In the genomic region with DNA sequence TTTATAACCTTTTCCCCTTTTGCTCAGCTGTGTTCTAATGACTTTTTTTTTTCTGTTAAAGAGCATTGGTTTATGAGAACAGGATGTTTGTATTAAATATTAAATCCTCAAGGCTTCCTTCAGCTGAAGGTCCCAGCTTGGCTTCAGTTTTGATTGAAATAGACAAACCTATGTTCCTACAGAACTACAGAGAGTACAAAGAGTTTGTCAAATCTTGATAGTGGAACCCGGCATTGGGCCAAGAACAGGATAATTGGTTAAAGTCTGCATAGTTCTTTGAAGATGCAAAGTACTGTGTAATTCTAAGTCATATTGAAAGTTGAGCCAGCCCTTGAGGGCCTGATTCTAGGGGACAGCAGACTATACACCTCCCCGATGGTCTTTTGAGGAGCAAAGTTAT, we compare ENCODE assay signal across 21 cellular contexts.
DNase-seq lines count a peak whose midpoint lies in the region; FAIRE-seq and TF ChIP-seq lines count a peak whose summit lies in the region.
"Had no signal": no experiment of that assay in that cellular context is flagged by ENCODE, and none has a peak within 500 bp of the region (broad histone marks: within the 10 kb centered on the region; RNA-seq: fewer than 3 reads in every experiment).

No MANE protein-coding gene starts in this region.

- no peaks in the 10 kb centered on the region for H3K79me2 ChIP-seq in endothelial cell of umbilical vein (ENCODE audit: control insufficient read depth, insufficient read depth, low read length)

- H3K27ac Mint-ChIP-seq in HFFc6, result no peak overlapping the region
- H3K27ac Mint-ChIP-seq: B cell; CD4-positive, alpha-beta T cell had no signal

- H3K36me3 Mint-ChIP-seq in HFFc6 (ENCODE audit: low read depth), result no peaks in the 10 kb centered on the region

- H3K4me3 ChIP-seq in endothelial cell of umbilical vein (replicated peaks in 1 of 3; ENCODE audit: insufficient read depth in 1 of 3, low read depth in 1 of 3, low read length in 3 of 3), result no peak overlapping the region
- H3K4me3 ChIP-seq: Peyer's patch had no signal

- H2AFZ ChIP-seq in endothelial cell of umbilical vein (ENCODE audit: low read depth, low read length), result no peak overlapping the region

- no TSS peak for BruUV-seq in endothelial cell of umbilical vein (replicated peaks; lab: Mats Ljungman, UMichigan)

- H3K27me3 Mint-ChIP-seq in HFFc6 (ENCODE audit: insufficient read depth), result peaks cover 10% of the 10 kb centered on the region
- H3K27me3 Mint-ChIP-seq: B cell; CD4-positive, alpha-beta T cell had no signal

- H3K4me1 ChIP-seq in endothelial cell of umbilical vein (ENCODE audit: control insufficient read depth, extremely low read depth, insufficient read depth, low read length), result peaks cover 30% of the 10 kb centered on the region
- H3K4me1 ChIP-seq: Peyer's patch had no signal

- H3K4me1 Mint-ChIP-seq in HFFc6 (ENCODE audit: low read depth), result peaks cover 11% of the 10 kb centered on the region; the same call in 1 of the 2 replicates
- H3K4me1 Mint-ChIP-seq: B cell had no signal

- POLR2A ChIA-PET in endothelial cell of umbilical vein (lab: Charles Lee), result no interaction called here

- no peak overlapping the region for H3K4me3 Mint-ChIP-seq in HFFc6
- H3K4me3 Mint-ChIP-seq: B cell; CD4-positive, alpha-beta T cell had no signal

- intact Hi-C loops in endothelial cell of umbilical vein (cut with micrococcal nuclease), result loop anchor here (5.0 to 10.0 kb wide), 2 partner anchors 67 to 374 kb away; no protein-coding TSS in a partner anchor

- no peaks in the 10 kb centered on the region for H3K36me3 ChIP-seq in endothelial cell of umbilical vein (ENCODE audit: control insufficient read depth in 2 of 2, extremely low read depth in 1 of 2, insufficient read depth in 2 of 2, low read length in 2 of 2)
- H3K36me3 ChIP-seq: Peyer's patch had no signal

- no peaks in the 10 kb centered on the region for H3K27me3 ChIP-seq in endothelial cell of umbilical vein (ENCODE audit: control insufficient read depth in 2 of 2, insufficient read depth in 2 of 2, low read length in 2 of 2)
- H3K27me3 ChIP-seq: Peyer's patch had no signal

- no peak for TF ChIP-seq CTCF in endothelial cell of umbilical vein (IDR thresholded peaks at IDR 0.05; ENCODE audit: extremely low read depth in 1 of 2, insufficient read depth in 1 of 2, low read depth in 1 of 2, low read length in 2 of 2)
- TF ChIP-seq CTCF in HFFc6 (IDR thresholded peaks at IDR 0.05), result no peak

- CTCF ChIA-PET in endothelial cell of umbilical vein (lab: Charles Lee), result no interaction called here

- DNase-seq in EH (ENCODE audit: low read depth), result peak; percentile 52
- peak; percentile 75 for DNase-seq in M059J (ENCODE audit: low read depth)
- DNase-seq in endothelial cell of umbilical vein (ENCODE audit: low read depth, low spot score), result no peak
- DNase-seq in renal cortical epithelial cell (ENCODE audit: low read depth), result peak; percentile 39
- DNase-seq in cortex of kidney (lab: John Stamatoyannopoulos, UW), result no peak
- DNase-seq in NOMO-1 treated with dmso at 0.1 percent for 144 hours (lab: John Stamatoyannopoulos, UW; ENCODE audit: unreplicated experiment), result no peak
- no peak for DNase-seq in HFFc6
- no peak for DNase-seq in mucosa of gallbladder (ENCODE audit: low spot score)
- DNase-seq: CD4-positive, alpha-beta T cell; DMS79 treated with DMSO at 0.1 percent for 48 hours; GF-D8; MM.1S; NCI-H1105; NCI-H187; NCI-H2171; NCI-H446 treated with DMSO at 0.1 percent for 48 hours; NCI-H748 treated with DMSO at 0.1 percent for 48 hours; Peyer's patch; SHP77 treated with DMSO at 0.1 percent for 48 hours had no signal

- TF ChIP-seq POLR2A in endothelial cell of umbilical vein (IDR thresholded peaks at IDR 0.05; ENCODE audit: low read depth, low read length), result no peak

- peak overlapping the region; percentile 41 for H3K4me2 ChIP-seq in endothelial cell of umbilical vein (ENCODE audit: insufficient read depth, low read length)
- H3K4me2 ChIP-seq: KMS-11 had no signal

- no peaks in the 10 kb centered on the region for H3K9me3 ChIP-seq in endothelial cell of umbilical vein (replicated peaks; ENCODE audit: control insufficient read depth, insufficient read depth, low read length)
- H3K9me3 ChIP-seq: Peyer's patch had no signal

- no peaks in the 10 kb centered on the region for H3K9me1 ChIP-seq in endothelial cell of umbilical vein (replicated peaks; ENCODE audit: control insufficient read depth, extremely low read depth, insufficient read depth, low read length)

- peaks cover 3% of the 10 kb centered on the region; the same call in 1 of the 2 replicates for H3K9me3 Mint-ChIP-seq in HFFc6

- no peak overlapping the region for H3K9ac ChIP-seq in endothelial cell of umbilical vein (replicated peaks; ENCODE audit: extremely low read depth, insufficient read depth, low read length)
- H3K9ac ChIP-seq: KMS-11 had no signal

- dilution Hi-C loops in endothelial cell of umbilical vein (cut with MboI; ENCODE audit: extremely low pct_ligation_motif_present, low sequenced_read_pairs), result no loop called here

- FAIRE-seq in endothelial cell of umbilical vein (lab: Jason Lieb, UNC), result peak; percentile 68

- no peaks in the 10 kb centered on the region for H4K20me1 ChIP-seq in endothelial cell of umbilical vein (replicated peaks; ENCODE audit: control insufficient read depth, extremely low read depth, insufficient read depth, low read length)

- no peak overlapping the region for H3K27ac ChIP-seq in endothelial cell of umbilical vein (ENCODE audit: insufficient read depth, low read depth, low read length)
- H3K27ac ChIP-seq: KMS-11, Peyer's patch had no signal

TF ChIP-seq in endothelial cell of umbilical vein, 7 proteins besides CTCF, POLR2A, EP300 and RAD21:
- TF ChIP-seq GATA2 (IDR thresholded peaks at IDR 0.05; ENCODE audit: insufficient read depth, insufficient read length, low read depth, low read length) (no peak), FOS (IDR thresholded peaks at IDR 0.05; ENCODE audit: borderline replicate concordance, insufficient read depth, low read length) (no peak), MAX (IDR thresholded peaks at IDR 0.05; ENCODE audit: insufficient read depth, insufficient read length) (no peak), MYC (IDR thresholded peaks at IDR 0.05; ENCODE audit: low read depth, low read length) (no peak), EZH2 (IDR thresholded peaks at IDR 0.05; ENCODE audit: borderline replicate concordance, low read depth, low read length, severe bottlenecking) (no peak)

Comparison
In these comparisons a context has a peak if more than half of its experiments do, and no peak if none do; other contexts are left out.
1. DNase-seq: peak in EH (single experiment), M059J (single experiment) and renal cortical epithelial cell (single experiment); none in endothelial cell of umbilical vein (single experiment), cortex of kidney (single experiment), NOMO-1 treated with dmso at 0.1 percent for 144 hours (single experiment), HFFc6 (single experiment) and mucosa of gallbladder (single experiment).